Comparison of ENCODE assay signal across 8 cellular contexts in the genomic region with DNA sequence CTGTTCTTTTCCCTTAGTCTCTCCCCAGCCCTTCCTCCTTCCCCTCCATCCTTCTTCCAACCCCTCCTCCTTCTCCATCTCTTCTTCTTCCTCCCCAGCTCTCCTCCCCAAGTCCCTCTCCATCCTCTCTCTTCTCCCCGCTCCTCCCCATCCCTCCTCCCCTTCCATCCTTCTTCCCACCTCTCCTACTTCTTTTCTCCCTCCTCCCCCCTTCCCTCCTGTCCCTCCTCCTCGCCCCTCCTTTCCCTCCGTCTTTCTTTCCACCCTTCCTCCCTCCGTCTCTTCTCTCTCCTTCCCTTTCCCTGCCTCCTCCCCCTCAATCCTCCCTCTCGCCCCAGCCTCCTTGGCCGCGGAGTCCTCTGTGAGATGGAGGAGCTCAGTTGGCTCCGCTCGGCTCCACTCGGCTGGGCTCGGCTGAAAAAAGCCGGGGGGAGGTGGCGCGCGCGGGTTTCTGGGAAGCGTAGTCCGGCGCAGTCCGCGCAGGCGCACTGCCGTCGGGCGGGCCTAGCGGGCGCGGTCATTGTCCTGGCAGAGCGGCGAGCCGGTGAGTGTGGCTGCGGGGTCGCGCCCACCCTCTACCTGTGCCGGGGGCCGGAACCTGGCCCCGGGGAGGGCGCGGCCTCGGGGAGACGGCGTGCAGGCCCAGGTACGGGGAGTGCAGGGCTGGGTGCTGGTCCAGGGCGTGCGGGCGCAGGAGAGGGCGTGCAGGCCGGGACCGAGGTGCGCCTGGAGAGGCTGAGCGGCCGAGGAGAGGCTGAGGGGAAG. TPM values are rescaled to one million over a fixed set of nuclear protein-coding genes. Genes with fewer than 3 reads are reported as not detected.
A peak's percentile ranks its signal among the peaks of the same experiment; 100 is the strongest.
DNase-seq lines count a peak whose midpoint lies in the region; ATAC-seq, FAIRE-seq and TF ChIP-seq lines count a peak whose summit lies in the region.

Gene ZNF71 (plus strand): TSS at position 520 of the 765 bp plus-strand sequence. CDS start 6,257 bp downstream, outside the sequence.

- peaks cover 33% of the 10 kb centered on the region for H3K9me3 Mint-ChIP-seq in natural killer cell treated with Interleukin-12 subunit alpha and Interleukin-12 subunit beta and Interleukin-15 and Interleukin-18, amount 100 ng/mL, for 72 hours

- in situ Hi-C loops in KBM-7 (cut with MboI; ENCODE audit: low pct_unique_long_range_greater_than_20kb, low sequenced_read_pairs) = no loop called here

- peak; percentile 84 for ATAC-seq in GM21576 (IDR thresholded peaks at IDR 0.05; ENCODE audit: unreplicated experiment)
- peak; percentile 95 to 97 for ATAC-seq in natural killer cell treated with Interleukin-12 subunit alpha and Interleukin-12 subunit beta and Interleukin-15 and Interleukin-18, amount 100 ng/mL, for 72 hours

- peak within 1 kb of the TSS; percentile 88 for H3K4me3 Mint-ChIP-seq in natural killer cell treated with Interleukin-12 subunit alpha and Interleukin-12 subunit beta and Interleukin-15 and Interleukin-18, amount 100 ng/mL, for 72 hours

- TF ChIP-seq CTCF in D721Med (IDR thresholded peaks at IDR 0.05; ENCODE audit: insufficient read depth, missing control alignments) (no peak), fibroblast of the aortic adventitia (IDR thresholded peaks at IDR 0.05; ENCODE audit: insufficient read depth, low read length) (no peak)

- no peak for FAIRE-seq in D721Med (lab: Jason Lieb, UNC)

- H3K4me3 ChIP-seq in fibroblast of the aortic adventitia (ENCODE audit: low read depth, low read length) = peak within 1 kb of the TSS; percentile 98

- peak within 1 kb of the TSS; percentile 5 to 84 for H3K27ac Mint-ChIP-seq in natural killer cell treated with Interleukin-12 subunit alpha and Interleukin-12 subunit beta and Interleukin-15 and Interleukin-18, amount 100 ng/mL, for 72 hours

- H3K27me3 Mint-ChIP-seq in natural killer cell treated with Interleukin-12 subunit alpha and Interleukin-12 subunit beta and Interleukin-15 and Interleukin-18, amount 100 ng/mL, for 72 hours = peaks cover 7 to 12% of the 10 kb centered on the region in 2 donors

- peak; percentile 92 for DNase-seq in D721Med (ENCODE audit: insufficient read length, low spot score)
- DNase-seq in KBM-7 = peak; percentile 86
- peak; percentile 90 for DNase-seq in RPMI8226
- peak; percentile 77 for DNase-seq in activated T-helper 9 cell treated with anti-CD3 and anti-CD28 coated beads, Interleukin-2, amount 50 U/mL, for 16 hours (ENCODE audit: low read depth)
- DNase-seq in fibroblast of the aortic adventitia (ENCODE audit: low read depth) = peak; percentile 83
- peak; percentile 90 for DNase-seq in natural killer cell treated with Interleukin-12 subunit alpha and Interleukin-12 subunit beta and Interleukin-15 and Interleukin-18, amount 100 ng/mL, for 72 hours (ENCODE audit: low spot score)
- peak; percentile 61 to 90 (median 76) for DNase-seq in stimulated activated naive CD4-positive, alpha-beta T cell (lab: John Stamatoyannopoulos, UW)

- peaks cover 22% of the 10 kb centered on the region for H3K36me3 Mint-ChIP-seq in natural killer cell treated with Interleukin-12 subunit alpha and Interleukin-12 subunit beta and Interleukin-15 and Interleukin-18, amount 100 ng/mL, for 72 hours

- H3K4me1 Mint-ChIP-seq in natural killer cell treated with Interleukin-12 subunit alpha and Interleukin-12 subunit beta and Interleukin-15 and Interleukin-18, amount 100 ng/mL, for 72 hours (ENCODE audit: low read depth in 2 of 2) = peaks cover 11 to 18% of the 10 kb centered on the region in 2 donors

RNA-seq across cellular contexts. Expression of gene ZNF71, which starts in this region (rescaled TPM):
- 2.4 and 6.3 TPM in 2 replicates for total RNA-seq in fibroblast of the aortic adventitia (ENCODE audit: low replicate concordance)
- 1 to 10 TPM; 4.8 to 8.5 TPM for total RNA-seq in natural killer cell treated with Interleukin-12 subunit alpha and Interleukin-12 subunit beta and Interleukin-15 and Interleukin-18, amount 100 ng/mL, for 72 hours

Comparison
In these comparisons a context has a peak if more than half of its experiments do, and no peak if none do; other contexts are left out.
1. Peak in every context shown above with its lines: DNase-seq, ATAC-seq and H3K4me3 ChIP-seq.